33 cellular contexts compared by ENCODE assay signal in genomic region chr2:68637047-68637446, GRCh38. TPM values are rescaled to one million over a fixed set of nuclear protein-coding genes. Genes with fewer than 3 reads are reported as not detected.
"Had no signal": no experiment of that assay in that cellular context is flagged by ENCODE, and none has a peak within 500 bp of the region (broad histone marks: within the 10 kb centered on the region; RNA-seq: fewer than 3 reads in every experiment).

No MANE protein-coding gene starts in this region.

- H3K4me3 ChIP-seq: gastrocnemius medialis, spleen, suprapubic skin, tibial artery, upper lobe of right lung had no signal

- H3K27ac Mint-ChIP-seq: activated CD4-positive, alpha-beta memory T cell treated with anti-CD3 and anti-CD28 coated beads for 36 hours; activated CD4-positive, alpha-beta T cell treated with anti-CD3 and anti-CD28 coated beads, Interleukin-2, amount 10 ng/mL, durations not matched to agents 24 days and 14 days; activated naive CD4-positive, alpha-beta T cell treated with anti-CD3 and anti-CD28 coated beads, Interleukin-2, amount 10 ng/mL, durations not matched to agents 7 days and 5 days; activated naive CD8-positive, alpha-beta T cell treated with anti-CD3 and anti-CD28 coated beads, Interleukin-2, amount 50 U/mL, for 24 hours; effector memory CD8-positive, alpha-beta T cell; naive thymus-derived CD4-positive, alpha-beta T cell had no signal

- DNase-seq: activated CD4-positive, alpha-beta memory T cell treated with anti-CD3 and anti-CD28 coated beads for 36 hours; activated CD4-positive, alpha-beta T cell treated with anti-CD3 and anti-CD28 coated beads, Interleukin-2, amount 10 ng/mL, durations not matched to agents 24 days and 14 days; activated CD8-positive, alpha-beta memory T cell treated with anti-CD3 and anti-CD28 coated beads, Interleukin-2, amount 50 U/mL, for 4 hours; activated gamma-delta T cell; activated naive CD4-positive, alpha-beta T cell treated with anti-CD3 and anti-CD28 coated beads, Interleukin-2, amount 10 ng/mL, durations not matched to agents 7 days and 5 days; activated naive CD8-positive, alpha-beta T cell treated with anti-CD3 and anti-CD28 coated beads, Interleukin-2, amount 50 U/mL, for 24 hours; activated T-cell treated with anti-CD3 and anti-CD28 coated beads, Interleukin-2, amount 50 U/mL, for 1 hour; amygdala; caudate nucleus; cortex of kidney; effector memory CD8-positive, alpha-beta T cell; erythroblast; gastrocnemius medialis; hippocampal formation; kidney; left colon; midbrain; naive thymus-derived CD4-positive, alpha-beta T cell; occipital lobe; right cardiac atrium; spleen; stimulated activated naive CD4-positive, alpha-beta T cell; T-helper 9 cell; tibial artery; upper lobe of right lung had no signal

- H3K27ac ChIP-seq: gastrocnemius medialis, parathyroid adenoma, spleen, suprapubic skin, tibial artery, upper lobe of right lung, VCaP had no signal

- H3K36me3 Mint-ChIP-seq: activated CD4-positive, alpha-beta memory T cell treated with anti-CD3 and anti-CD28 coated beads for 36 hours had no signal

- H3K4me1 Mint-ChIP-seq: activated CD4-positive, alpha-beta T cell treated with anti-CD3 and anti-CD28 coated beads, Interleukin-2, amount 10 ng/mL, durations not matched to agents 24 days and 14 days; activated naive CD4-positive, alpha-beta T cell treated with anti-CD3 and anti-CD28 coated beads, Interleukin-2, amount 10 ng/mL, durations not matched to agents 7 days and 5 days; naive thymus-derived CD4-positive, alpha-beta T cell; neural crest cell had no signal

- H3K9me3 ChIP-seq: gastrocnemius medialis, suprapubic skin, upper lobe of right lung had no signal

- H3K36me3 ChIP-seq: gastrocnemius medialis, spleen, suprapubic skin, tibial artery, upper lobe of right lung had no signal

- ATAC-seq: activated CD4-positive, CD25-positive, alpha-beta regulatory T cell treated with anti-CD3 and anti-CD28 coated beads, Interleukin-2, amount 50 U/mL, for 24 hours; activated naive CD8-positive, alpha-beta T cell treated with anti-CD3 and anti-CD28 coated beads, Interleukin-2, amount 50 U/mL, for 24 hours; effector memory CD8-positive, alpha-beta T cell; gastrocnemius medialis; left colon; naive thymus-derived CD4-positive, alpha-beta T cell; right cardiac atrium; upper lobe of right lung had no signal

- H3K4me1 ChIP-seq: gastrocnemius medialis, parathyroid adenoma, spleen, suprapubic skin, tibial artery, upper lobe of right lung had no signal

- H3K4me3 Mint-ChIP-seq: activated CD4-positive, alpha-beta memory T cell treated with anti-CD3 and anti-CD28 coated beads for 36 hours; activated CD4-positive, alpha-beta T cell treated with anti-CD3 and anti-CD28 coated beads, Interleukin-2, amount 10 ng/mL, durations not matched to agents 24 days and 14 days; activated naive CD4-positive, alpha-beta T cell treated with anti-CD3 and anti-CD28 coated beads, Interleukin-2, amount 10 ng/mL, durations not matched to agents 7 days and 5 days; activated naive CD8-positive, alpha-beta T cell treated with anti-CD3 and anti-CD28 coated beads, Interleukin-2, amount 50 U/mL, for 24 hours; effector memory CD8-positive, alpha-beta T cell; naive thymus-derived CD4-positive, alpha-beta T cell; neural crest cell had no signal

- FAIRE-seq: kidney, TTC549 had no signal

- H3K9me3 Mint-ChIP-seq: activated CD4-positive, alpha-beta memory T cell treated with anti-CD3 and anti-CD28 coated beads for 36 hours; effector memory CD8-positive, alpha-beta T cell had no signal

RNA-seq across cellular contexts. Expression of gene PROKR1, which starts 6.3 kb away (rescaled TPM):
- total RNA-seq: activated CD4-positive, alpha-beta memory T cell treated with anti-CD3 and anti-CD28 coated beads for 36 hours; activated CD4-positive, alpha-beta T cell treated with anti-CD3 and anti-CD28 coated beads, Interleukin-2, amount 10 ng/mL, durations not matched to agents 24 days and 14 days; chondrocyte; kidney; naive thymus-derived CD4-positive, alpha-beta T cell; pulmonary artery endothelial cell; right cardiac atrium; upper lobe of right lung had no signal
- polyA plus RNA-seq: naive thymus-derived CD4-positive, alpha-beta T cell had no signal
